ENCODE assay signal across 11 cellular contexts in the genomic region with DNA sequence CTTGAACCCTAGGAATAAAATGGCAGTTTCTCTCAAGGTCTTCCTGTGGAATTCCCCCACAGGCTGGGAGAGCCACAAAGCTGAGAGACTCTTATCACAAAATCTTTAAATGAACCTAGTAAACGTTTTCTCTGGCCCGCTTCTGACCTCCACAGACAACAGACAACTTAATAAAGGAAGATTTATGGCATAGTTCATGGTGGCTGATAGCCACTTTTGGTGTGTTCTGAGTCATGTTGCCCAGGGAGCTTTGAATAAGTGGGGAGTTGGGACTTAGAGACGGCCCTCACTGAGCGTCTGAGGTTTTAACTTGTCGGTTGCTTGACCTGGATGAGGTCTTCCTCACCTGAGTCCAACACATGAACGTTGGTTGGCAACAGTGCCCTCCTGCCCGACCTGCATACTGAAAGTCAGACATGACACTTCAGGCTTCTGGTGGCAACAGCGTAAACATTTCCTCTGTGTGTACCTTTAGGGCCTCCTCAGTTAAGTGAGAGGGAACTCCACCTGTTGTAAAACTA.
DNase-seq lines count a peak whose midpoint lies in the region; ATAC-seq, FAIRE-seq and TF ChIP-seq lines count a peak whose summit lies in the region.
"Had no signal": no experiment of that assay in that cellular context is flagged by ENCODE, and none has a peak within 500 bp of the region (broad histone marks: within the 10 kb centered on the region; RNA-seq: fewer than 3 reads in every experiment).

No MANE protein-coding gene starts in this region.

- H3K79me2 ChIP-seq in astrocyte (ENCODE audit: insufficient read depth, low read length), result peaks cover 3% of the 10 kb centered on the region

- no peaks in the 10 kb centered on the region for H3K4me1 ChIP-seq in CD8-positive, alpha-beta T cell (ENCODE audit: insufficient read depth, low read length)
- H3K4me1 ChIP-seq in astrocyte (ENCODE audit: insufficient read depth, low read length) (peaks cover 23% of the 10 kb centered on the region), mucosa of descending colon (ENCODE audit: low read depth) (peaks cover 17% of the 10 kb centered on the region)

- no peaks in the 10 kb centered on the region for H4K20me1 ChIP-seq in astrocyte (ENCODE audit: insufficient read depth, low read length)

- no peak overlapping the region for H3K9ac ChIP-seq in astrocyte (ENCODE audit: low read length)

- CTCF ChIA-PET in CD8-positive, alpha-beta T cell (lab: Charles Lee), result no interaction called here

- TF ChIP-seq CTCF in CD8-positive, alpha-beta T cell (IDR thresholded peaks at IDR 0.05), result no peak
- TF ChIP-seq CTCF in astrocyte (IDR thresholded peaks at IDR 0.05; ENCODE audit: insufficient read depth, low read depth, low read length) (no peak), mucosa of descending colon (IDR thresholded peaks at IDR 0.05) (no peak)

- no peak overlapping the region for H3K27ac Mint-ChIP-seq in CD8-positive, alpha-beta T cell
- no peak overlapping the region for H3K27ac Mint-ChIP-seq in astrocyte (ENCODE audit: unreplicated experiment)

- intact Hi-C loops in CD8-positive, alpha-beta T cell (cut with DNase I, micrococcal nuclease), result no loop called here
- intact Hi-C loops in mucosa of descending colon (cut with DNase I, micrococcal nuclease), result no loop called here

- no peak overlapping the region for H3K4me3 Mint-ChIP-seq in CD8-positive, alpha-beta T cell
- no peak overlapping the region for H3K4me3 Mint-ChIP-seq in astrocyte (ENCODE audit: unreplicated experiment)
- H3K4me3 Mint-ChIP-seq: CD4-positive, alpha-beta memory T cell had no signal

- H2AFZ ChIP-seq in astrocyte (ENCODE audit: low read depth, low read length), result no peak overlapping the region

- H3K27me3 Mint-ChIP-seq in CD8-positive, alpha-beta T cell (ENCODE audit: low read depth), result no peaks in the 10 kb centered on the region
- H3K27me3 Mint-ChIP-seq in astrocyte (ENCODE audit: low read depth, unreplicated experiment), result no peaks in the 10 kb centered on the region
- H3K27me3 Mint-ChIP-seq: CD4-positive, alpha-beta memory T cell had no signal

- no peaks in the 10 kb centered on the region for H3K9me3 Mint-ChIP-seq in CD8-positive, alpha-beta T cell
- no peaks in the 10 kb centered on the region for H3K9me3 Mint-ChIP-seq in astrocyte (ENCODE audit: unreplicated experiment)
- H3K9me3 Mint-ChIP-seq: CD4-positive, alpha-beta memory T cell had no signal

- no peaks in the 10 kb centered on the region for H3K36me3 ChIP-seq in CD8-positive, alpha-beta T cell (ENCODE audit: insufficient read depth, low read length)
- H3K36me3 ChIP-seq in astrocyte (ENCODE audit: insufficient read depth, low read length) (peaks cover 3% of the 10 kb centered on the region), mucosa of descending colon (ENCODE audit: low read depth) (no peaks in the 10 kb centered on the region), MG63 (peaks cover 28% of the 10 kb centered on the region)

- DNase-seq in CD8-positive, alpha-beta T cell, result no peak
- DNase-seq in HuH-7.5 (ENCODE audit: low spot score) (peak; percentile 49), astrocyte (ENCODE audit: low read depth) (peak; percentile 83), mucosa of descending colon (peak in 2 of 3 donors; percentile 42 to 43), OCI-M2 (lab: John Stamatoyannopoulos, UW; ENCODE audit: unreplicated experiment) (no peak), NCI-H2107 treated with DMSO at 0.1 percent for 48 hours (lab: John Stamatoyannopoulos, UW; ENCODE audit: unreplicated experiment) (no peak), MG63 (no peak)
- DNase-seq: activated gamma-delta T cell treated with Interleukin-2 at 50 U/mL for 16 hours, NCI-H345 had no signal

- H3K4me1 Mint-ChIP-seq in CD8-positive, alpha-beta T cell (ENCODE audit: low read depth), result peaks cover 18% of the 10 kb centered on the region
- H3K4me1 Mint-ChIP-seq in astrocyte (ENCODE audit: low read depth, unreplicated experiment), result peaks cover 19% of the 10 kb centered on the region

- peak; percentile 34 for ATAC-seq in CD8-positive, alpha-beta T cell
- ATAC-seq in mucosa of descending colon (peak; percentile 86), GM18870 (IDR thresholded peaks at IDR 0.05; ENCODE audit: unreplicated experiment) (no peak)

- peaks cover 33% of the 10 kb centered on the region for H3K36me3 Mint-ChIP-seq in CD8-positive, alpha-beta T cell
- H3K36me3 Mint-ChIP-seq in astrocyte (ENCODE audit: low read depth, unreplicated experiment), result peaks cover 12% of the 10 kb centered on the region

- peak overlapping the region; percentile 19 for H3K4me2 ChIP-seq in astrocyte (ENCODE audit: low read length)

- H3K4me3 ChIP-seq in CD8-positive, alpha-beta T cell (ENCODE audit: low read depth, low read length), result no peak overlapping the region
- H3K4me3 ChIP-seq in astrocyte (ENCODE audit: insufficient read depth, low read depth, low read length) (no peak overlapping the region), mucosa of descending colon (no peak overlapping the region), MG63 (no peak overlapping the region)

- H3K27ac ChIP-seq in CD8-positive, alpha-beta T cell (ENCODE audit: low read depth, low read length), result no peak overlapping the region
- H3K27ac ChIP-seq in astrocyte (ENCODE audit: low read depth, low read length), result no peak overlapping the region

- H3K27me3 ChIP-seq in CD8-positive, alpha-beta T cell (ENCODE audit: insufficient read depth, low read length), result no peaks in the 10 kb centered on the region
- no peaks in the 10 kb centered on the region for H3K27me3 ChIP-seq in astrocyte (ENCODE audit: insufficient read depth, low read length)
- H3K27me3 ChIP-seq in MG63, result no peaks in the 10 kb centered on the region

- POLR2A ChIA-PET in CD8-positive, alpha-beta T cell (lab: Charles Lee), result no interaction called here

- no peaks in the 10 kb centered on the region for H3K9me3 ChIP-seq in CD8-positive, alpha-beta T cell (ENCODE audit: low read length)
- no peaks in the 10 kb centered on the region for H3K9me3 ChIP-seq in astrocyte (ENCODE audit: insufficient read depth, low read depth, low read length)
- H3K9me3 ChIP-seq in mucosa of descending colon, result no peaks in the 10 kb centered on the region
- no peaks in the 10 kb centered on the region for H3K9me3 ChIP-seq in MG63

- no peak for FAIRE-seq in astrocyte (lab: Jason Lieb, UNC)

Comparison
In these comparisons a context has a peak if more than half of its experiments do, and no peak if none do; other contexts are left out.
1. DNase-seq: peak in HuH-7.5 (single experiment), astrocyte (single experiment) and mucosa of descending colon (2 of 3); none in CD8-positive, alpha-beta T cell (0 of 7), OCI-M2 (single experiment), NCI-H2107 treated with DMSO at 0.1 percent for 48 hours (single experiment) and MG63 (single experiment).